Comparison of ENCODE assay signal across 8 cellular contexts in the genomic region with DNA sequence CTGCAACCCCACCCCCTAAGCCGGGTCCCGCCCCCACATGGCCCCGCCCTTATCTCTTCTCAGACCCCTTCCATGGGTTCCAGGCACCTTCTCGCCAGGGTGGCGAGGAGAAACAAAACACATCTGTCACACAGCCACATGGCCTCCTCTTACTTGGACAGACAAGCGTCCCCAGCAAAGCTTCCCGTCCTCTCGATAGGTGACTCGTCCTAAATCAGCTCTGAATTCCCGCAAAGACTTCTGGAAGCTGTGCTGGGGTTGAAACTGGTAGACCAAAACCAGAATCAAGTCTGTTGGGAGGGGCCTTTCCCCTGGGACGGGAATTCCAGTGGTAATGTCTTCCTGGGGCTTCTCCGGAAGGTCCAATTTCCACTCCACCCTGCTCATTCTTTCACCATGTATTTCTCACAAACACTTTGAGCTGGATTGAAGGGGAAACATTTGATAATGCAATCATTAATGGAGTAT. TPM values are rescaled to one million over a fixed set of nuclear protein-coding genes. Genes with fewer than 3 reads are reported as not detected.
DNase-seq lines count a peak whose midpoint lies in the region; ATAC-seq, FAIRE-seq and TF ChIP-seq lines count a peak whose summit lies in the region.

No MANE protein-coding gene starts in this region.

- peak overlapping the region; percentile 87 for H3K4me3 ChIP-seq in lower lobe of right lung
- H3K4me3 ChIP-seq in transverse colon, result peak overlapping the region; percentile 8 to 97 (median 82)

- TF ChIP-seq CTCF in brain (conservative IDR thresholded peaks at IDR 0.05) (no peak), lower lobe of right lung (IDR thresholded peaks at IDR 0.05) (no peak), transverse colon (IDR thresholded peaks at IDR 0.05) (no peak)

- peak overlapping the region; percentile 85 to 95 (median 91) for H3K4me3 Mint-ChIP-seq in brain

- TF ChIP-seq POLR2A in transverse colon (IDR thresholded peaks at IDR 0.05), result no peak

- no peaks in the 10 kb centered on the region for H3K36me3 ChIP-seq in lower lobe of right lung
- no peaks in the 10 kb centered on the region for H3K36me3 ChIP-seq in transverse colon

- H3K4me1 ChIP-seq in lower lobe of right lung (peaks cover 58% of the 10 kb centered on the region), transverse colon (peaks cover 7 to 34% (median 20%) of the 10 kb centered on the region in 4 donors)

- TF ChIP-seq EP300 in transverse colon (IDR thresholded peaks at IDR 0.05; ENCODE audit: low read depth), result no peak

- H3K27me3 Mint-ChIP-seq in brain, result peaks cover 4% of the 10 kb centered on the region

- H3K27ac ChIP-seq in lower lobe of right lung, result peak overlapping the region; percentile 87
- H3K27ac ChIP-seq in transverse colon, result peak overlapping the region; percentile 89 to 97 (median 95)

- in situ Hi-C loops in transverse colon (cut with MboI; ENCODE audit: low pct_ligation_motif_present in 1 of 4, low pct_unique_long_range_greater_than_20kb in 1 of 4, low sequenced_read_pairs in 3 of 4), result no loop called here

- no peaks in the 10 kb centered on the region for H3K27me3 ChIP-seq in lower lobe of right lung (ENCODE audit: low read depth)
- H3K27me3 ChIP-seq in transverse colon, result no peaks in the 10 kb centered on the region

- peaks cover 38% of the 10 kb centered on the region for H3K4me1 Mint-ChIP-seq in brain

- intact Hi-C loops in lower lobe of right lung (cut with DNase I), result no loop called here
- intact Hi-C loops in transverse colon (cut with DNase I; ENCODE audit: low total_unique reads), result no loop called here

- H3K9me3 ChIP-seq in lower lobe of right lung (no peaks in the 10 kb centered on the region), transverse colon (no peaks in the 10 kb centered on the region)

- peak overlapping the region; percentile 52 to 98 (median 93) for H3K27ac Mint-ChIP-seq in brain

- WGBS in transverse colon (ENCODE audit: low coverage in 1 of 2), 2 donors, result 15% methylated on average over 3 of the region's 12 CpGs; no CpG with 5 or more reads in 1 of the 2 donors

- DNase-seq in AG20443 (ENCODE audit: low spot score) (peak; percentile 60), HTR-8/SVneo (ENCODE audit: insufficient read length, low spot score) (no peak), lower lobe of right lung (no peak), transverse colon (no peak), DMS 273 (lab: John Stamatoyannopoulos, UW; ENCODE audit: unreplicated experiment) (no peak), NCI-H1048 (lab: John Stamatoyannopoulos, UW) (no peak)

- peaks cover 4% of the 10 kb centered on the region for H3K36me3 Mint-ChIP-seq in brain

- peaks cover 0 to 6% (median 0%) of the 10 kb centered on the region in 5 experiments for H3K9me3 Mint-ChIP-seq in brain

- FAIRE-seq in HTR-8/SVneo (lab: Jason Lieb, UNC), result peak; percentile 55

- peak; percentile 4 to 22 for ATAC-seq in lower lobe of right lung
- ATAC-seq in HG03354 (IDR thresholded peaks at IDR 0.05; ENCODE audit: poor library complexity, severe bottlenecking, unreplicated experiment), result no peak

RNA-seq across cellular contexts. Expression of gene CTNNAL1, which starts 0.4 kb away (rescaled TPM):
- polyA plus RNA-seq in brain (ENCODE audit: insufficient read depth, low read depth, low replicate concordance), result 24.0 TPM
- total RNA-seq in lower lobe of right lung (35.2 TPM), transverse colon (10 to 100 TPM in 1 of 4 donors, 1 to 10 TPM in 3; 6.0 to 12.1 (median 8.1) TPM)
